ENCODE assay signal across 8 cellular contexts in genomic region chr7:122886357-122887081, GRCh38. TPM values are rescaled to one million over a fixed set of nuclear protein-coding genes. Genes with fewer than 3 reads are reported as not detected.
DNase-seq lines count a peak whose midpoint lies in the region; ATAC-seq and TF ChIP-seq lines count a peak whose summit lies in the region.

Gene CADPS2, minus strand, starts transcription at chr7:122886460. Its CDS starts 123 bp downstream, at chr7:122886337.

- intact Hi-C loops in PC-9 (cut with micrococcal nuclease; ENCODE audit: unreplicated experiment) = loop anchor here (2.0 to 10.0 kb wide), 7 partner anchors 52 to 662 kb away; no protein-coding TSS in a partner anchor
- intact Hi-C loops in sigmoid colon (cut with DNase I) = loop anchor here (2.0 kb wide), 1 partner anchor 268 kb away; no protein-coding TSS in a partner anchor

- CTCF ChIA-PET in PC-9 (lab: Charles Lee) = interaction anchor here (0.5 to 0.7 kb wide), 3 partner anchors 83 to 878 kb away, joined by 5 to 11 read pairs (median 6); no protein-coding TSS in a partner anchor

- POLR2A ChIA-PET in PC-9 (lab: Charles Lee; ENCODE audit: unreplicated experiment) = no interaction called here

- no peaks in the 10 kb centered on the region for H3K27me3 ChIP-seq in PC-9 (ENCODE audit: insufficient read depth, low read depth)
- no peaks in the 10 kb centered on the region for H3K27me3 ChIP-seq in sigmoid colon

- no TSS peak for BruUV-seq in PC-9 (replicated peaks; lab: Mats Ljungman, UMichigan)

- H3K4me1 ChIP-seq in PC-9 (replicated peaks; ENCODE audit: insufficient read depth) (peaks cover 19% of the 10 kb centered on the region), sigmoid colon (peaks cover 0 to 13% (median 6%) of the 10 kb centered on the region in 4 donors)

- peak; percentile 41 to 44 for TF ChIP-seq POLR2A in sigmoid colon (IDR thresholded peaks at IDR 0.05)

- H3K36me3 ChIP-seq in PC-9 (ENCODE audit: low read depth) (no peaks in the 10 kb centered on the region), sigmoid colon (no peaks in the 10 kb centered on the region)

- peak; percentile 69 for ATAC-seq in GM21423 (IDR thresholded peaks at IDR 0.05; ENCODE audit: unreplicated experiment)

- H3K4me2 ChIP-seq in PC-9 = peak within 1 kb of the TSS; percentile 100

- H3K4me3 ChIP-seq in PC-9 (peak within 1 kb of the TSS; percentile 92), sigmoid colon (peak within 1 kb of the TSS; percentile 64 to 89 (median 72))

- TF ChIP-seq CTCF in PC-9 (conservative IDR thresholded peaks at IDR 0.05) (no peak), sigmoid colon (IDR thresholded peaks at IDR 0.05) (peak in 3 of 4 experiments; percentile 17 to 36 (median 19))

- H3K27ac ChIP-seq in PC-9 (peak within 1 kb of the TSS; percentile 51), caudate nucleus (ENCODE audit: low read depth, low read length) (peak within 1 kb of the TSS; percentile 48), sigmoid colon (peak within 1 kb of the TSS; percentile 80 to 95 (median 86))

- H3F3A ChIP-seq in PC-9 (ENCODE audit: insufficient read depth, low read depth) = peaks cover 6% of the 10 kb centered on the region

- H2AFZ ChIP-seq in PC-9 = peak within 1 kb of the TSS; percentile 98

- 1% methylated on average over 73 of the region's 73 CpGs for WGBS in sigmoid colon, 2 donors

- TF ChIP-seq EP300 in sigmoid colon (IDR thresholded peaks at IDR 0.05) = no peak

- H3K79me2 ChIP-seq in PC-9 (ENCODE audit: low read depth) = no peaks in the 10 kb centered on the region

- no peaks in the 10 kb centered on the region for H3K9me2 ChIP-seq in PC-9 (ENCODE audit: insufficient read depth)

- no peaks in the 10 kb centered on the region for H3K9me3 ChIP-seq in PC-9 (ENCODE audit: insufficient read depth, low read depth)
- H3K9me3 ChIP-seq in sigmoid colon = no peaks in the 10 kb centered on the region

- H4K20me1 ChIP-seq in PC-9 (ENCODE audit: insufficient read depth) = no peaks in the 10 kb centered on the region

- peak; percentile 60 for DNase-seq in ELR (ENCODE audit: low read depth)
- DNase-seq in HPDE6-E6E7 (ENCODE audit: extremely low spot score) = peak; percentile 91
- peak; percentile 77 to 92 for DNase-seq in PC-9
- peak in 57 of 61 donors; percentile 2 to 90 (median 54) for DNase-seq in caudate nucleus (lab: John Stamatoyannopoulos, UW)
- DNase-seq in iPS-NIHi11 (ENCODE audit: low spot score) = peak; percentile 85
- DNase-seq in sigmoid colon = peak; percentile 93
- no peak for DNase-seq in NK-92 treated with Interleukin-12 subunit alpha and Interleukin-12 subunit beta, amount 100 ng/mL, for 24 hours (lab: John Stamatoyannopoulos, UW)

RNA-seq across cellular contexts. Expression of gene CADPS2, which starts in this region (rescaled TPM):
- total RNA-seq in PC-9 (2021) (9.9 and 11.9 TPM in 2 replicates), sigmoid colon (10 to 100 TPM in 2 of 4 donors, 1 to 10 TPM in 2; 7.2 to 13.0 (median 10.4) TPM)
- polyA plus RNA-seq in sigmoid colon = 1 to 10 TPM; 4.7 to 9.5 (median 5.4) TPM
